18 cellular contexts compared by ENCODE assay signal in the genomic region with DNA sequence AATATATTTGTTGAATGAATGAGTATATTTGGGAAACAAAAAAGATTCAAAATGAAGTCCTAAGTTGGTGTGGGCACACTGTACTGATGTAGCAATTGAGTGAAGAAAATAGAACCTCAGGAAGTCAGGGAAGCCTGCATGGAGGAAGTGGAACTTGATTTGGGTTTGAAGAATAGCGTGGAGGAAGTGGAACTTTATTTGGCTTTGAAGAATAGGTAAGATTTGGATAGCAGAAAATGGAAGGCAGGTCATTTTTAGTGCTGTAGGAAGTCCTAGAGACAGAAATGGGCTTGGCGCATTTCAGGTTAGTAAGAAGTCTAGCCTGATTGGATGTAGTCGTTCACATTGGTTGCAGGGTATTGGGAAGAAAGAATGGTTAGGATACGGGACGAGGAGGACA. TPM values are rescaled to one million over a fixed set of nuclear protein-coding genes. Genes with fewer than 3 reads are reported as not detected.
DNase-seq lines count a peak whose midpoint lies in the region; TF ChIP-seq lines count a peak whose summit lies in the region.
"Had no signal": no experiment of that assay in that cellular context is flagged by ENCODE, and none has a peak within 500 bp of the region (broad histone marks: within the 10 kb centered on the region; RNA-seq: fewer than 3 reads in every experiment).

No MANE protein-coding gene starts in this region.

- no peaks in the 10 kb centered on the region for H3K9me2 ChIP-seq in Loucy (replicated peaks; ENCODE audit: low read depth, low read length)

- H3K4me2 ChIP-seq in Loucy (ENCODE audit: low read depth, low read length, poor library complexity, severe bottlenecking) (peak overlapping the region; percentile 99), smooth muscle cell (peak overlapping the region; percentile 96)

- H3K27me3 ChIP-seq in Loucy (ENCODE audit: insufficient read depth, low read length, poor library complexity, severe bottlenecking) (no peaks in the 10 kb centered on the region), brain microvascular endothelial cell (replicated peaks) (no peaks in the 10 kb centered on the region), smooth muscle cell (ENCODE audit: low read depth) (no peaks in the 10 kb centered on the region), dorsolateral prefrontal cortex (no peaks in the 10 kb centered on the region)

- peak overlapping the region; percentile 89 for H3K9ac ChIP-seq in Loucy (ENCODE audit: low read depth, low read length, poor library complexity, severe bottlenecking)
- H3K9ac ChIP-seq in smooth muscle cell (ENCODE audit: low read depth), result no peak overlapping the region

- peaks cover 13% of the 10 kb centered on the region for H3K9me3 Mint-ChIP-seq in T-helper 1 cell treated with Interleukin-12 subunit alpha and Interleukin-12 subunit beta and Interleukin-4 antibody, amounts not matched to agents 30 μg/mL and 1 μg/mL, for 36 hours

- intact Hi-C loops in dorsolateral prefrontal cortex (cut with DNase I), result no loop called here

- TF ChIP-seq POLR2A in erythroblast (IDR thresholded peaks at IDR 0.05; ENCODE audit: low read length), result no peak

- H3K27ac ChIP-seq in brain microvascular endothelial cell (peak overlapping the region; percentile 38), smooth muscle cell (ENCODE audit: low read depth) (peak overlapping the region; percentile 68), dorsolateral prefrontal cortex (peak overlapping the region in 1 of 59 donors; percentile 6)
- H3K27ac ChIP-seq: SK-N-MC had no signal

- H3K4me1 ChIP-seq in Loucy (ENCODE audit: insufficient read depth, low read length, poor library complexity, severe bottlenecking), result peaks cover 62% of the 10 kb centered on the region
- H3K4me1 ChIP-seq in smooth muscle cell (ENCODE audit: low read depth), result peaks cover 17% of the 10 kb centered on the region

- H3K4me3 ChIP-seq in Loucy (ENCODE audit: low read length, poor library complexity, severe bottlenecking) (peak overlapping the region; percentile 78), brain microvascular endothelial cell (ENCODE audit: low read depth, low read length) (no peak overlapping the region), smooth muscle cell (no peak overlapping the region), dorsolateral prefrontal cortex (no peak overlapping the region)
- H3K4me3 ChIP-seq: SK-N-MC had no signal

- peaks cover 55% of the 10 kb centered on the region for H3K4me1 Mint-ChIP-seq in T-helper 1 cell treated with Interleukin-12 subunit alpha and Interleukin-12 subunit beta and Interleukin-4 antibody, amounts not matched to agents 30 μg/mL and 1 μg/mL, for 36 hours (ENCODE audit: low read depth)

- DNase-seq in T-helper 1 cell, result no peak
- no peak for DNase-seq in brain microvascular endothelial cell
- DNase-seq in smooth muscle cell (lab: John Stamatoyannopoulos, UW; ENCODE audit: unreplicated experiment), result no peak
- DNase-seq in dorsolateral prefrontal cortex, result no peak
- DNase-seq in midbrain (lab: John Stamatoyannopoulos, UW), result no peak
- no peak for DNase-seq in erythroblast (lab: John Stamatoyannopoulos, UW)
- DNase-seq: ACHN; activated CD4-positive, alpha-beta T cell treated with anti-CD3 and anti-CD28 coated beads, Interleukin-2, amount 50 U/mL, for 4 hours; CD8-positive, alpha-beta T cell; MM.1S; NCI-H2081; NCI-H524 treated with DMSO at 0.1 percent for 48 hours; stimulated activated naive CD4-positive, alpha-beta T cell had no signal

- WGBS in smooth muscle cell (ENCODE audit: low lambda C conversion rate), result 95% methylated on average over 5 of the region's 5 CpGs

- peak overlapping the region; percentile 37 for H3K27ac Mint-ChIP-seq in T-helper 1 cell treated with Interleukin-12 subunit alpha and Interleukin-12 subunit beta and Interleukin-4 antibody, amounts not matched to agents 30 μg/mL and 1 μg/mL, for 36 hours
- H3K27ac Mint-ChIP-seq: CD8-positive, alpha-beta T cell; memory B cell had no signal

- peaks cover 43% of the 10 kb centered on the region for H3K36me3 Mint-ChIP-seq in T-helper 1 cell treated with Interleukin-12 subunit alpha and Interleukin-12 subunit beta and Interleukin-4 antibody, amounts not matched to agents 30 μg/mL and 1 μg/mL, for 36 hours (ENCODE audit: low read depth)

- H3K9me3 ChIP-seq in Loucy (ENCODE audit: insufficient read depth, low read depth, low read length) (peaks cover 7% of the 10 kb centered on the region; the same call in 1 of the 2 replicates), smooth muscle cell (replicated peaks; ENCODE audit: low read depth) (no peaks in the 10 kb centered on the region)

- H4K20me1 ChIP-seq in Loucy (ENCODE audit: insufficient read depth, low read length, poor library complexity, severe bottlenecking) (peaks cover 78% of the 10 kb centered on the region), smooth muscle cell (ENCODE audit: low read depth) (peaks cover 16% of the 10 kb centered on the region)

- no peak overlapping the region for H3K4me3 Mint-ChIP-seq in T-helper 1 cell treated with Interleukin-12 subunit alpha and Interleukin-12 subunit beta and Interleukin-4 antibody, amounts not matched to agents 30 μg/mL and 1 μg/mL, for 36 hours
- H3K4me3 Mint-ChIP-seq: CD8-positive, alpha-beta T cell; memory B cell; nephron had no signal

- H3F3A ChIP-seq in Loucy (ENCODE audit: low read depth), result no peaks in the 10 kb centered on the region
- H3F3A ChIP-seq in smooth muscle cell (ENCODE audit: low read depth), result peaks cover 21% of the 10 kb centered on the region

- peaks cover 16% of the 10 kb centered on the region for H3K36me3 ChIP-seq in Loucy (ENCODE audit: insufficient read depth, low read length)
- H3K36me3 ChIP-seq in brain microvascular endothelial cell (replicated peaks), result no peaks in the 10 kb centered on the region
- H3K36me3 ChIP-seq in smooth muscle cell (ENCODE audit: low read depth), result peaks cover 6% of the 10 kb centered on the region

- H3K79me2 ChIP-seq in Loucy (ENCODE audit: insufficient read depth, low read length) (peaks cover 99% of the 10 kb centered on the region), smooth muscle cell (ENCODE audit: low read depth) (peaks cover 85% of the 10 kb centered on the region)

- TF ChIP-seq CTCF in Loucy (conservative IDR thresholded peaks at IDR 0.05; ENCODE audit: low read length) (no peak), brain microvascular endothelial cell (IDR thresholded peaks at IDR 0.05; ENCODE audit: low read depth, low read length, missing control alignments) (no peak), smooth muscle cell (IDR thresholded peaks at IDR 0.05; ENCODE audit: borderline replicate concordance, insufficient read depth, poor library complexity, severe bottlenecking) (no peak), dorsolateral prefrontal cortex (IDR thresholded peaks at IDR 0.05 in 54 of 56, conservative IDR thresholded peaks at IDR 0.05 in 2 of 56; ENCODE audit: low read depth in 1 of 56, partially characterized antibody in 56 of 56) (no peak)

- H2AFZ ChIP-seq in Loucy (ENCODE audit: low read length) (no peak overlapping the region), smooth muscle cell (ENCODE audit: low read depth) (no peak overlapping the region)

- in situ Hi-C loops in brain microvascular endothelial cell (cut with HindIII; ENCODE audit: low pct_ligation_motif_present, low sequenced_read_pairs), result no loop called here

- no peaks in the 10 kb centered on the region for H3K27me3 Mint-ChIP-seq in T-helper 1 cell treated with Interleukin-12 subunit alpha and Interleukin-12 subunit beta and Interleukin-4 antibody, amounts not matched to agents 30 μg/mL and 1 μg/mL, for 36 hours (ENCODE audit: low read depth)
- H3K27me3 Mint-ChIP-seq: memory B cell had no signal

RNA-seq across cellular contexts. Expression of a gene that starts 5.4 kb away (rescaled TPM):
- total RNA-seq in smooth muscle cell (201 and 236 TPM in 2 replicates), dorsolateral prefrontal cortex (10 to 100 TPM in 36 of 120 experiments, 1 to 10 TPM in 83, under 1 TPM in 1; 0.75 to 20.4 (median 7.7) TPM)
- 261 and 309 TPM in 2 replicates for polyA plus RNA-seq in smooth muscle cell
